ENCODE assay signal across 9 cellular contexts in the genomic region with DNA sequence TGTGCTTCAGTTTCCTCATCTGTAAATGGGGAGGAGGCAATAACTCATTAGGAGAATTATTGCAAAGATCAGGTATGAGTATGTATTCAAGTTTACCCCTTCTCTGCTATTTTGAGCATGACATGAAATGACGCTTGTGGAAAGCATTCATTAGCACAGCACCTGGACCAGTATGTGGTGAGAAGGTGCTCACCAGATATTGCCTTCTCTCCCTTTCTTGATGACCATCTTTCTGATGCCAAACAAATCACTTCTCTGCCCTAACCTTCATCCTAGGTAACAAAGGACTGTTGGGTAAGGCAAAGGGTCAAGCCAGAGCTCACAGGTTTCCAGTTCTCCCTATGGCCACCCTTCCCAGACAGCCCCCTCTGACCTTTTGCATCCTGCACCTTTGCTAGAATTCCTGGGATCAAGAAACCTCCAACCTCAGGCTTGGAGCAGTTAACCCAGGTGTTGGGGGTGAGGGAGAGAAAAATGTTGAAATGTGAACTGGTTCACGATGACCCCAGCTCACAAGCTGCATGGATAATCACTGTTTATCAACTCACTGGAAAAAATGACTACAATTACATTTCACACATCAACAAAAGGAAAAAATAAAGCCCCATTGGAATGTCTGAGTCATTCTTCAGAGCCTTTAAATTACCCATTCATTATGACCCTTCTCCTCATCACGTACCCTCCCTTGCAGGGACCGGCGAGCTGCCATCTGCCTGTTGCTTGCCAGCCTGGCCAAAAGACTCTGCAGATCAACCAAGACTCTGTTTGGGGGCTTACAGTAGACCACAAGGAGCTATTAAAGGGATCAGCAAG. TPM values are rescaled to one million over a fixed set of nuclear protein-coding genes. Genes with fewer than 3 reads are reported as not detected.
DNase-seq lines count a peak whose midpoint lies in the region; ATAC-seq and TF ChIP-seq lines count a peak whose summit lies in the region.
"Had no signal": no experiment of that assay in that cellular context is flagged by ENCODE, and none has a peak within 500 bp of the region (broad histone marks: within the 10 kb centered on the region; RNA-seq: fewer than 3 reads in every experiment).

No MANE protein-coding gene starts in this region.

- DNase-seq in HPDE6-E6E7 (ENCODE audit: extremely low spot score) (peak; percentile 28), amniotic epithelial cell (ENCODE audit: low read depth) (peak; percentile 61), lower lobe of right lung (no peak), germinal center (ENCODE audit: low spot score) (no peak), COLO668 (lab: John Stamatoyannopoulos, UW; ENCODE audit: unreplicated experiment) (no peak)
- DNase-seq: NCI-H1436 had no signal

- ATAC-seq in lower lobe of right lung = no peak
- no peak for ATAC-seq in HG03196 (IDR thresholded peaks at IDR 0.05; ENCODE audit: unreplicated experiment)
- no peak for ATAC-seq in GM18867 (IDR thresholded peaks at IDR 0.05; ENCODE audit: unreplicated experiment)

- peak overlapping the region; percentile 5 for H2AFZ ChIP-seq in ACC112 (ENCODE audit: low read length, unreplicated experiment)

- H3K36me3 ChIP-seq in ACC112 (ENCODE audit: insufficient read depth, low read length) (no peaks in the 10 kb centered on the region), lower lobe of right lung (no peaks in the 10 kb centered on the region)

- no peak for TF ChIP-seq CTCF in lower lobe of right lung (IDR thresholded peaks at IDR 0.05)

- H3K27me3 ChIP-seq in ACC112 (ENCODE audit: insufficient read depth, low read length) (no peaks in the 10 kb centered on the region), lower lobe of right lung (ENCODE audit: low read depth) (no peaks in the 10 kb centered on the region)

- H3K4me1 ChIP-seq in ACC112 (ENCODE audit: control insufficient read depth, insufficient read depth, low read length, unreplicated experiment) = peaks cover 25% of the 10 kb centered on the region
- H3K4me1 ChIP-seq in lower lobe of right lung = peaks cover 49% of the 10 kb centered on the region

- H3K27ac ChIP-seq in ACC112 (ENCODE audit: low read depth, low read length) (no peak overlapping the region; the same call in 1 of the 2 replicates), lower lobe of right lung (peak overlapping the region; percentile 18)

- intact Hi-C loops in lower lobe of right lung (cut with DNase I) = no loop called here

- H3K9me3 ChIP-seq in lower lobe of right lung = no peaks in the 10 kb centered on the region

- H3K4me3 ChIP-seq in ACC112 (ENCODE audit: low read depth, low read length) = no peak overlapping the region
- no peak overlapping the region for H3K4me3 ChIP-seq in lower lobe of right lung

- H3K79me2 ChIP-seq in ACC112 (ENCODE audit: control insufficient read depth, insufficient read depth, low read length, unreplicated experiment) = no peaks in the 10 kb centered on the region

RNA-seq across cellular contexts. Expression of a gene that starts 41.6 kb away (rescaled TPM):
- 137 TPM for total RNA-seq in lower lobe of right lung

Comparison
In these comparisons a context has a peak if more than half of its experiments do, and no peak if none do; other contexts are left out.
1. DNase-seq: peak in HPDE6-E6E7 (single experiment) and amniotic epithelial cell (single experiment); none in lower lobe of right lung (single experiment), germinal center (single experiment) and COLO668 (single experiment).